15 cellular contexts compared by ENCODE assay signal in the genomic region with DNA sequence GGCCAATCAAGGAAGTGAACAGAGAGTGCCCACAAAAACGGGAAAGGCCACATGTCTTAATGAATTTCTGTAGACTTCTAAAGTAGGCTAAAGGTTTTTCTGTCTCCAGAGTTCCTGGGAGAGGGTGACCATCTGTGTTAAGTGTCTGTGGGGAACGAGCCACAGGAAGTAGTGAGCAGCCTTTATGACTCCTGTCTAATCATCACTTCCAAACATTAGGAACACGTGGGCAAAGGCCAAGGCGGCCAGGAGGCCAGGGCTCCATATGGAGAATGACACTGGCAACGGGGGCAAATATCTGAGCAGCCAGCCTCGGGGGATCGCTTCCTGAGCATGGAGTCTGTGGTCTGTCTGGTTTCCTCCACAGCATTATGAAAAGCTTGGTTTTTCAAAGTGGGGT. TPM values are rescaled to one million over a fixed set of nuclear protein-coding genes. Genes with fewer than 3 reads are reported as not detected.
DNase-seq lines count a peak whose midpoint lies in the region; ATAC-seq and TF ChIP-seq lines count a peak whose summit lies in the region.
"Had no signal": no experiment of that assay in that cellular context is flagged by ENCODE, and none has a peak within 500 bp of the region (broad histone marks: within the 10 kb centered on the region; RNA-seq: fewer than 3 reads in every experiment).

No MANE protein-coding gene starts in this region.

- H2AFZ ChIP-seq in Loucy (ENCODE audit: low read length): no peak overlapping the region

- no peak overlapping the region for H3K27ac Mint-ChIP-seq in activated CD4-positive, alpha-beta T cell treated with anti-CD3 and anti-CD28 coated beads, Interleukin-2, amount 10 ng/mL, durations not matched to agents 7 days and 5 days
- H3K27ac Mint-ChIP-seq: CD4-positive, alpha-beta T cell had no signal

- no peaks in the 10 kb centered on the region for H3F3A ChIP-seq in Loucy (ENCODE audit: low read depth)

- H3K36me3 Mint-ChIP-seq in activated CD4-positive, alpha-beta T cell treated with anti-CD3 and anti-CD28 coated beads, Interleukin-2, amount 10 ng/mL, durations not matched to agents 7 days and 5 days (ENCODE audit: low read depth): peaks cover 5% of the 10 kb centered on the region

- H3K4me1 Mint-ChIP-seq in activated CD4-positive, alpha-beta T cell treated with anti-CD3 and anti-CD28 coated beads, Interleukin-2, amount 10 ng/mL, durations not matched to agents 7 days and 5 days: peaks cover 24% of the 10 kb centered on the region

- no peaks in the 10 kb centered on the region for H3K79me2 ChIP-seq in Loucy (ENCODE audit: insufficient read depth, low read length)

- H3K9ac ChIP-seq in Loucy (ENCODE audit: low read depth, low read length, poor library complexity, severe bottlenecking): no peak overlapping the region

- CTCF ChIA-PET in activated CD4-positive, alpha-beta T cell treated with anti-CD3 and anti-CD28 coated beads, Interleukin-2, amount 10 ng/mL, durations not matched to agents 7 days and 5 days (lab: Charles Lee): no interaction called here

- H3K4me2 ChIP-seq in Loucy (ENCODE audit: low read depth, low read length, poor library complexity, severe bottlenecking): peak overlapping the region; percentile 21
- H3K4me2 ChIP-seq: A549 had no signal

- DNase-seq in CMK (ENCODE audit: low read depth): peak; percentile 58
- DNase-seq in cerebellar cortex (ENCODE audit: low spot score): peak; percentile 13
- DNase-seq in mucosa of descending colon: no peak
- no peak for DNase-seq in NCI-H226
- DNase-seq in activated CD4-positive, alpha-beta T cell treated with anti-CD3 and anti-CD28 coated beads, Interleukin-2, amount 10 ng/mL, durations not matched to agents 7 days and 5 days: no peak
- DNase-seq: CD4-positive, alpha-beta T cell; DND-41; IMR-90; NCI-H1436 treated with DMSO at 0.1 percent for 48 hours; NCI-H345; NCI-H526 treated with DMSO at 0.1 percent for 48 hours; NK-92 treated with Interleukin-12 subunit alpha and Interleukin-12 subunit beta, amount 100 ng/mL, for 24 hours had no signal

- H3K27me3 Mint-ChIP-seq in activated CD4-positive, alpha-beta T cell treated with anti-CD3 and anti-CD28 coated beads, Interleukin-2, amount 10 ng/mL, durations not matched to agents 7 days and 5 days: peaks cover 2% of the 10 kb centered on the region
- H3K27me3 Mint-ChIP-seq: CD4-positive, alpha-beta T cell had no signal

- TF ChIP-seq CTCF in Loucy (conservative IDR thresholded peaks at IDR 0.05; ENCODE audit: low read length) (no peak), mucosa of descending colon (IDR thresholded peaks at IDR 0.05) (no peak)

- no peaks in the 10 kb centered on the region for H3K9me3 Mint-ChIP-seq in activated CD4-positive, alpha-beta T cell treated with anti-CD3 and anti-CD28 coated beads, Interleukin-2, amount 10 ng/mL, durations not matched to agents 7 days and 5 days
- H3K9me3 Mint-ChIP-seq: CD4-positive, alpha-beta T cell had no signal

- H3K4me3 ChIP-seq in Loucy (ENCODE audit: low read length, poor library complexity, severe bottlenecking) (no peak overlapping the region), mucosa of descending colon (no peak overlapping the region)
- H3K4me3 ChIP-seq: A549 had no signal

- no peaks in the 10 kb centered on the region for H3K27me3 ChIP-seq in Loucy (ENCODE audit: insufficient read depth, low read length, poor library complexity, severe bottlenecking)

- intact Hi-C loops in mucosa of descending colon (cut with DNase I, micrococcal nuclease): no loop called here

- no peaks in the 10 kb centered on the region for H3K9me2 ChIP-seq in Loucy (replicated peaks; ENCODE audit: low read depth, low read length)

- H3K4me1 ChIP-seq in Loucy (ENCODE audit: insufficient read depth, low read length, poor library complexity, severe bottlenecking): peaks cover 25% of the 10 kb centered on the region
- H3K4me1 ChIP-seq in mucosa of descending colon (ENCODE audit: low read depth): no peaks in the 10 kb centered on the region
- H3K4me1 ChIP-seq: A549 had no signal

- no peaks in the 10 kb centered on the region for H3K9me3 ChIP-seq in Loucy (ENCODE audit: insufficient read depth, low read depth, low read length)
- no peaks in the 10 kb centered on the region for H3K9me3 ChIP-seq in mucosa of descending colon
- H3K9me3 ChIP-seq: A549 had no signal

- H3K36me3 ChIP-seq in Loucy (ENCODE audit: insufficient read depth, low read length) (no peaks in the 10 kb centered on the region), mucosa of descending colon (ENCODE audit: low read depth) (no peaks in the 10 kb centered on the region)

- no peak overlapping the region for H3K4me3 Mint-ChIP-seq in activated CD4-positive, alpha-beta T cell treated with anti-CD3 and anti-CD28 coated beads, Interleukin-2, amount 10 ng/mL, durations not matched to agents 7 days and 5 days
- H3K4me3 Mint-ChIP-seq: CD4-positive, alpha-beta T cell had no signal

- POLR2A ChIA-PET in activated CD4-positive, alpha-beta T cell treated with anti-CD3 and anti-CD28 coated beads, Interleukin-2, amount 10 ng/mL, durations not matched to agents 7 days and 5 days (lab: Charles Lee): no interaction called here

- H4K20me1 ChIP-seq in Loucy (ENCODE audit: insufficient read depth, low read length, poor library complexity, severe bottlenecking): no peaks in the 10 kb centered on the region

- ATAC-seq in mucosa of descending colon (peak; percentile 30), GM19023 (IDR thresholded peaks at IDR 0.05; ENCODE audit: unreplicated experiment) (no peak)
- ATAC-seq: A549 had no signal

RNA-seq across cellular contexts. Expression of a gene that starts 7.1 kb away (rescaled TPM):
- 1 to 10 TPM; 2.2 to 4.4 (median 3.0) TPM for total RNA-seq in mucosa of descending colon
- total RNA-seq in activated CD4-positive, alpha-beta T cell treated with anti-CD3 and anti-CD28 coated beads, Interleukin-2, amount 10 ng/mL, durations not matched to agents 7 days and 5 days: 1 to 10 TPM; 5.0 to 5.5 TPM

RNA-seq across cellular contexts. Expression of a gene that starts 54.1 kb away (rescaled TPM):
- 10 to 100 TPM; 22.4 to 33.2 (median 30.3) TPM for total RNA-seq in mucosa of descending colon
- total RNA-seq in activated CD4-positive, alpha-beta T cell treated with anti-CD3 and anti-CD28 coated beads, Interleukin-2, amount 10 ng/mL, durations not matched to agents 7 days and 5 days: 10 to 100 TPM; 13.5 to 17.7 TPM

RNA-seq across cellular contexts. Expression of a gene that starts 54.3 kb away (rescaled TPM):
- total RNA-seq in mucosa of descending colon: 10 to 100 TPM; 24.0 to 39.7 (median 28.4) TPM
- 10 to 100 TPM; 35.4 to 39.2 TPM for total RNA-seq in activated CD4-positive, alpha-beta T cell treated with anti-CD3 and anti-CD28 coated beads, Interleukin-2, amount 10 ng/mL, durations not matched to agents 7 days and 5 days

Comparison
In these comparisons a context has a peak if more than half of its experiments do, and no peak if none do; other contexts are left out.
1. DNase-seq: peak in CMK (single experiment) and cerebellar cortex (single experiment); none in mucosa of descending colon (0 of 3), NCI-H226 (single experiment) and activated CD4-positive, alpha-beta T cell treated with anti-CD3 and anti-CD28 coated beads, Interleukin-2, amount 10 ng/mL, durations not matched to agents 7 days and 5 days (single experiment).